Comparison of ENCODE assay signal across 33 cellular contexts in genomic region chr11:108085672-108086071, GRCh38.
"Had no signal": no experiment of that assay in that cellular context is flagged by ENCODE, and none has a peak within 500 bp of the region (broad histone marks: within the 10 kb centered on the region; RNA-seq: fewer than 3 reads in every experiment).

No MANE protein-coding gene starts in this region.

- ATAC-seq: activated T-cell treated with anti-CD3 and anti-CD28 coated beads, Interleukin-2, amount 50 U/mL, for 72 hours; gastroesophageal sphincter; T-helper 17 cell had no signal

- DNase-seq: activated CD4-positive, alpha-beta memory T cell treated with anti-CD3 and anti-CD28 coated beads, Interleukin-2, amount 10 ng/mL, durations not matched to agents 7 days and 5 days; activated CD4-positive, alpha-beta T cell treated with anti-CD3 and anti-CD28 coated beads for 4 hours; activated CD4-positive, alpha-beta T cell treated with anti-CD3 and anti-CD28 coated beads, Interleukin-2, amount 10 ng/mL, durations not matched to agents 7 days and 5 days; activated CD4-positive, alpha-beta T cell treated with anti-CD3 and anti-CD28 coated beads, Interleukin-2, amount 50 U/mL, for 4 hours; activated CD4-positive, CD25-positive, alpha-beta regulatory T cell; activated CD4-positive, CD25-positive, alpha-beta regulatory T cell treated with anti-CD3 and anti-CD28 coated beads, Interleukin-2, amount 50 U/mL, for 72 hours; activated CD8-positive, alpha-beta memory T cell treated with anti-CD3 and anti-CD28 coated beads, Interleukin-2, amount 50 U/mL, for 48 hours; activated gamma-delta T cell; activated naive CD4-positive, alpha-beta T cell; activated naive CD4-positive, alpha-beta T cell treated with anti-CD3 and anti-CD28 coated beads, Interleukin-2, amount 50 U/mL, for 16 hours; activated T-cell treated with anti-CD3 and anti-CD28 coated beads for 4 hours; activated T-cell treated with anti-CD3 and anti-CD28 coated beads, Interleukin-2, amount 50 U/mL, for 24 hours; activated T-cell treated with anti-CD3 and anti-CD28 coated beads, Interleukin-2, amount 50 U/mL, for 72 hours; central memory CD4-positive, alpha-beta T cell; cerebellar nuclear complex; colonic mucosa; effector CD8-positive, alpha-beta T cell; esophagus squamous epithelium; foreskin melanocyte; T-helper 1 cell; T-helper 17 cell; T1000; WERI-Rb-1 had no signal

- H3K27ac ChIP-seq: ascending aorta, breast epithelium, cardiac muscle cell, colonic mucosa, epithelial cell of prostate, esophagus squamous epithelium, gastroesophageal sphincter, WERI-Rb-1 had no signal

- H3K4me3 Mint-ChIP-seq: activated CD4-positive, alpha-beta memory T cell treated with anti-CD3 and anti-CD28 coated beads, Interleukin-2, amount 10 ng/mL, durations not matched to agents 7 days and 5 days; activated CD4-positive, alpha-beta T cell treated with anti-CD3 and anti-CD28 coated beads, Interleukin-2, amount 10 ng/mL, durations not matched to agents 7 days and 5 days; activated naive CD8-positive, alpha-beta T cell; activated T-cell treated with anti-CD3 and anti-CD28 coated beads, Interleukin-2, amount 50 U/mL, for 24 hours; activated T-cell treated with anti-CD3 and anti-CD28 coated beads, Interleukin-2, amount 50 U/mL, for 72 hours; brain; T-helper 17 cell; T-helper 2 cell treated with Interferon-gamma antibody and Interleukin-4, amounts not matched to agents 5 μg/mL and 100 μg/mL, for 36 hours had no signal

- H3K27ac Mint-ChIP-seq: activated CD4-positive, alpha-beta memory T cell treated with anti-CD3 and anti-CD28 coated beads, Interleukin-2, amount 10 ng/mL, durations not matched to agents 7 days and 5 days; activated CD4-positive, alpha-beta T cell treated with anti-CD3 and anti-CD28 coated beads, Interleukin-2, amount 10 ng/mL, durations not matched to agents 7 days and 5 days; activated naive CD8-positive, alpha-beta T cell; activated T-cell treated with anti-CD3 and anti-CD28 coated beads, Interleukin-2, amount 50 U/mL, for 24 hours; activated T-cell treated with anti-CD3 and anti-CD28 coated beads, Interleukin-2, amount 50 U/mL, for 72 hours; brain; T-helper 17 cell; T-helper 2 cell treated with Interferon-gamma antibody and Interleukin-4, amounts not matched to agents 5 μg/mL and 100 μg/mL, for 36 hours had no signal

- H3K36me3 ChIP-seq: breast epithelium, colonic mucosa had no signal

- H3K4me1 Mint-ChIP-seq: activated CD4-positive, alpha-beta memory T cell treated with anti-CD3 and anti-CD28 coated beads, Interleukin-2, amount 10 ng/mL, durations not matched to agents 7 days and 5 days; activated CD4-positive, alpha-beta T cell treated with anti-CD3 and anti-CD28 coated beads, Interleukin-2, amount 10 ng/mL, durations not matched to agents 7 days and 5 days; brain had no signal

- H3K9me3 ChIP-seq: ascending aorta, breast epithelium, colonic mucosa, esophagus squamous epithelium, gastroesophageal sphincter had no signal

- H3K27me3 Mint-ChIP-seq: activated CD4-positive, alpha-beta memory T cell treated with anti-CD3 and anti-CD28 coated beads, Interleukin-2, amount 10 ng/mL, durations not matched to agents 7 days and 5 days; activated CD4-positive, alpha-beta T cell treated with anti-CD3 and anti-CD28 coated beads, Interleukin-2, amount 10 ng/mL, durations not matched to agents 7 days and 5 days; activated naive CD8-positive, alpha-beta T cell; activated T-cell treated with anti-CD3 and anti-CD28 coated beads, Interleukin-2, amount 50 U/mL, for 24 hours; brain; T-helper 17 cell had no signal

- H3K27me3 ChIP-seq: ascending aorta, breast epithelium, cardiac muscle cell, colonic mucosa, esophagus squamous epithelium, gastroesophageal sphincter had no signal

- H3K4me3 ChIP-seq: ascending aorta, breast epithelium, cardiac muscle cell, colonic mucosa, esophagus squamous epithelium, gastroesophageal sphincter had no signal

- H3K9me3 Mint-ChIP-seq: activated CD4-positive, alpha-beta memory T cell treated with anti-CD3 and anti-CD28 coated beads, Interleukin-2, amount 10 ng/mL, durations not matched to agents 7 days and 5 days; activated CD4-positive, alpha-beta T cell treated with anti-CD3 and anti-CD28 coated beads, Interleukin-2, amount 10 ng/mL, durations not matched to agents 7 days and 5 days; activated T-cell treated with anti-CD3 and anti-CD28 coated beads, Interleukin-2, amount 50 U/mL, for 24 hours; activated T-cell treated with anti-CD3 and anti-CD28 coated beads, Interleukin-2, amount 50 U/mL, for 72 hours; brain; T-helper 2 cell treated with Interferon-gamma antibody and Interleukin-4, amounts not matched to agents 5 μg/mL and 100 μg/mL, for 36 hours had no signal

- H3K4me1 ChIP-seq: ascending aorta, breast epithelium, colonic mucosa, esophagus squamous epithelium, gastroesophageal sphincter had no signal

- FAIRE-seq: endometrium, endothelial cell of umbilical vein had no signal
